ENCODE assay signal across 1 cellular context in the genomic region with DNA sequence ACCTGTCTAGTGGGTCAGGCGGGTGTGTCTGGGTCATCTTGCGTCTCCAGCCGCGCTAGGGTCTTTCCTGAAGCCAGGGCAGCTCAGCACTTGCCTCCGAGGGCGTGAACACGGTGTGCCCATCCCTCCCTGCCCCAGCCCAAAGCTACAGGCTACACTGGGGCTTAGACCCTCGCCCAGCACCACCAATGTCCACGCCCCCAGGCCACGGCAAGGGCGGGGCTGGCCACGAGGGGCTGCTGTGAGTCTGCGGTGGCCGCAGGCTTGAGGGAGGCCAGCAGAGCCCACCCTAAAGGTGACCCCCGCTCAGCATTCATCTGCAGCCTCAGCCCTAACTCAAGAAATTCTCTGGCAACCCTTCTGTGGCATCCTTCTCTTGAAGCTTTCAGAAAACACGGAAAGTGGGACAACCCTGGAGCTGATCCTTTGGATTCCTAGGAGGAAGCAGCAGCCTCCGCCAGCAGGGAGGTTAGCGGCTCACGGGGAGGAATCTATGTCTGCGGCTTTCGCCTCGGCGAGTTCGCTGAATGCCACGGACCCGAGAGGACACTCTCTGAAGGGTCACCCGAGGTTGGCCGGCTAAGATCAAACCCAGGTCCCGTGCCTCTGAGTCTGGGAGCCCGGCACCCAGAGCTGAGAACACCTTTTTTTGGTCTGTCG.
TF ChIP-seq lines count a peak whose summit lies in the region.

No MANE protein-coding gene starts in this region.

TF ChIP-seq in endothelial cell of umbilical vein, 7 proteins besides CTCF, POLR2A, EP300 and RAD21:
- no peak for TF ChIP-seq JUN (IDR thresholded peaks at IDR 0.05; ENCODE audit: borderline replicate concordance, insufficient read depth, insufficient read length, low read depth)
- TF ChIP-seq, protein P1, sequence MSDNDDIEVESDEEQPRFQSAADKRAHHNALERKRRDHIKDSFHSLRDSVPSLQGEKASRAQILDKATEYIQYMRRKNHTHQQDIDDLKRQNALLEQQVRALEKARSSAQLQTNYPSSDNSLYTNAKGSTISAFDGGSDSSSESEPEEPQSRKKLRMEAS (IDR thresholded peaks at IDR 0.05; ENCODE audit: insufficient read depth, insufficient read length), result no peak
- TF ChIP-seq EZH2 (IDR thresholded peaks at IDR 0.05; ENCODE audit: borderline replicate concordance, low read depth, low read length, severe bottlenecking), result no peak
- no peak for TF ChIP-seq MYC (IDR thresholded peaks at IDR 0.05; ENCODE audit: low read depth, low read length)
